ENCODE assay signal across 1 cellular context in genomic region chr1:44694863-44695478, GRCh38.
A peak's percentile ranks its signal among the peaks of the same experiment; 100 is the strongest.
TF ChIP-seq lines count a peak whose summit lies in the region.

No MANE protein-coding gene starts in this region.

TF ChIP-seq in GM12878, 131 proteins besides CTCF, POLR2A, EP300 and RAD21 (continues in another document):
- TF ChIP-seq MEF2A (IDR thresholded peaks at IDR 0.05; ENCODE audit: insufficient read depth, low read depth, low read length) (peak; percentile 58; the same call in 1 of the 2 replicates), HDGF (IDR thresholded peaks at IDR 0.05) (no peak), BCLAF1 (IDR thresholded peaks at IDR 0.05) (no peak), SPI1 (IDR thresholded peaks at IDR 0.05; ENCODE audit: borderline replicate concordance, insufficient read depth, low read depth, low read length) (no peak), HCFC1 (IDR thresholded peaks at IDR 0.05; ENCODE audit: low read length) (no peak), CUX1 (IDR thresholded peaks at IDR 0.05; ENCODE audit: insufficient replicate concordance, low read depth, low read length) (no peak), SIX5 (IDR thresholded peaks at IDR 0.05; ENCODE audit: low read depth, low read length, severe bottlenecking) (no peak), NR2C2 (IDR thresholded peaks at IDR 0.05; ENCODE audit: borderline replicate concordance, control insufficient read depth, insufficient read length, low read depth) (no peak), SREBF2 (IDR thresholded peaks at IDR 0.05; ENCODE audit: low read length) (no peak), YY1 (IDR thresholded peaks at IDR 0.05; ENCODE audit: low read depth, low read length) (peak; percentile 60; the same call in 1 of the 2 replicates), BRCA1 (IDR thresholded peaks at IDR 0.05; ENCODE audit: low read depth, low read length) (no peak), STAT1 (conservative IDR thresholded peaks at IDR 0.05) (no peak), ATF2 (IDR thresholded peaks at IDR 0.05; ENCODE audit: low read length) (no peak; the same call in 1 of the 2 replicates), DPF2 (IDR thresholded peaks at IDR 0.05) (peak; percentile 37; the same call in 1 of the 2 replicates), GABPA (IDR thresholded peaks at IDR 0.05; ENCODE audit: low read depth) (no peak), NR2C1 (IDR thresholded peaks at IDR 0.05) (no peak), NKRF (conservative IDR thresholded peaks at IDR 0.05) (no peak), ZNF207 (IDR thresholded peaks at IDR 0.05; ENCODE audit: borderline replicate concordance) (no peak), CHD4 (IDR thresholded peaks at IDR 0.05) (no peak), FOXM1 (IDR thresholded peaks at IDR 0.05; ENCODE audit: low read depth, low read length) (no peak), BCL3 (IDR thresholded peaks at IDR 0.05; ENCODE audit: borderline replicate concordance, insufficient read depth, low read depth, low read length, poor library complexity, severe bottlenecking) (no peak), ZZZ3 (IDR thresholded peaks at IDR 0.05; ENCODE audit: control insufficient read depth, insufficient read length, low read depth) (no peak), CEBPB (IDR thresholded peaks at IDR 0.05; ENCODE audit: borderline replicate concordance in 1 of 2, low read depth in 2 of 2, low read length in 2 of 2) (no peak), RUNX3 (IDR thresholded peaks at IDR 0.05; ENCODE audit: low read length) (peak; percentile 94), TCF7 (IDR thresholded peaks at IDR 0.05; ENCODE audit: borderline replicate concordance) (no peak), IKZF2 (IDR thresholded peaks at IDR 0.05) (peak in 1 of 2 experiments; percentile 20; a peak in 1 of 4 replicates), ASH2L (IDR thresholded peaks at IDR 0.05; ENCODE audit: borderline replicate concordance, low read depth) (no peak), STAT3 (IDR thresholded peaks at IDR 0.05; ENCODE audit: low read depth, low read length) (no peak), MEF2B (IDR thresholded peaks at IDR 0.05; ENCODE audit: partially characterized antibody, poor library complexity, severe bottlenecking) (no peak), KAT2A (conservative IDR thresholded peaks at IDR 0.05; ENCODE audit: control insufficient read depth, low read depth, low read length) (no peak), NFIC (IDR thresholded peaks at IDR 0.05; ENCODE audit: low read depth, low read length) (peak; percentile 41; the same call in 1 of the 2 replicates), ZNF592 (IDR thresholded peaks at IDR 0.05) (no peak), CREB1 (IDR thresholded peaks at IDR 0.05; ENCODE audit: low read depth) (0 out of 2 replicates have a peak, but pooled peaks have one; percentile 25), TCF12 (IDR thresholded peaks at IDR 0.05; ENCODE audit: low read depth, low read length) (peak; percentile 83)
- TF ChIP-seq, protein P1, sequence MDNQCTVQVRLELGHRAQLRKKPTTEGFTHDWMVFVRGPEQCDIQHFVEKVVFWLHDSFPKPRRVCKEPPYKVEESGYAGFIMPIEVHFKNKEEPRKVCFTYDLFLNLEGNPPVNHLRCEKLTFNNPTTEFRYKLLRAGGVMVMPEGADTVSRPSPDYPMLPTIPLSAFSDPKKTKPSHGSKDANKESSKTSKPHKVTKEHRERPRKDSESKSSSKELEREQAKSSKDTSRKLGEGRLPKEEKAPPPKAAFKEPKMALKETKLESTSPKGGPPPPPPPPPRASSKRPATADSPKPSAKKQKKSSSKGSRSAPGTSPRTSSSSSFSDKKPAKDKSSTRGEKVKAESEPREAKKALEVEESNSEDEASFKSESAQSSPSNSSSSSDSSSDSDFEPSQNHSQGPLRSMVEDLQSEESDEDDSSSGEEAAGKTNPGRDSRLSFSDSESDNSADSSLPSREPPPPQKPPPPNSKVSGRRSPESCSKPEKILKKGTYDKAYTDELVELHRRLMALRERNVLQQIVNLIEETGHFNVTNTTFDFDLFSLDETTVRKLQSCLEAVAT (IDR thresholded peaks at IDR 0.05), result no peak
- TF ChIP-seq, protein P2, sequence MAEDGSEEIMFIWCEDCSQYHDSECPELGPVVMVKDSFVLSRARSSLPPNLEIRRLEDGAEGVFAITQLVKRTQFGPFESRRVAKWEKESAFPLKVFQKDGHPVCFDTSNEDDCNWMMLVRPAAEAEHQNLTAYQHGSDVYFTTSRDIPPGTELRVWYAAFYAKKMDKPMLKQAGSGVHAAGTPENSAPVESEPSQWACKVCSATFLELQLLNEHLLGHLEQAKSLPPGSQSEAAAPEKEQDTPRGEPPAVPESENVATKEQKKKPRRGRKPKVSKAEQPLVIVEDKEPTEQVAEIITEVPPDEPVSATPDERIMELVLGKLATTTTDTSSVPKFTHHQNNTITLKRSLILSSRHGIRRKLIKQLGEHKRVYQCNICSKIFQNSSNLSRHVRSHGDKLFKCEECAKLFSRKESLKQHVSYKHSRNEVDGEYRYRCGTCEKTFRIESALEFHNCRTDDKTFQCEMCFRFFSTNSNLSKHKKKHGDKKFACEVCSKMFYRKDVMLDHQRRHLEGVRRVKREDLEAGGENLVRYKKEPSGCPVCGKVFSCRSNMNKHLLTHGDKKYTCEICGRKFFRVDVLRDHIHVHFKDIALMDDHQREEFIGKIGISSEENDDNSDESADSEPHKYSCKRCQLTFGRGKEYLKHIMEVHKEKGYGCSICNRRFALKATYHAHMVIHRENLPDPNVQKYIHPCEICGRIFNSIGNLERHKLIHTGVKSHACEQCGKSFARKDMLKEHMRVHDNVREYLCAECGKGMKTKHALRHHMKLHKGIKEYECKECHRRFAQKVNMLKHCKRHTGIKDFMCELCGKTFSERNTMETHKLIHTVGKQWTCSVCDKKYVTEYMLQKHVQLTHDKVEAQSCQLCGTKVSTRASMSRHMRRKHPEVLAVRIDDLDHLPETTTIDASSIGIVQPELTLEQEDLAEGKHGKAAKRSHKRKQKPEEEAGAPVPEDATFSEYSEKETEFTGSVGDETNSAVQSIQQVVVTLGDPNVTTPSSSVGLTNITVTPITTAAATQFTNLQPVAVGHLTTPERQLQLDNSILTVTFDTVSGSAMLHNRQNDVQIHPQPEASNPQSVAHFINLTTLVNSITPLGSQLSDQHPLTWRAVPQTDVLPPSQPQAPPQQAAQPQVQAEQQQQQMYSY (CRISPR knock-in tag; IDR thresholded peaks at IDR 0.05), result no peak
